Comparison of ENCODE assay signal across 8 cellular contexts in the genomic region with DNA sequence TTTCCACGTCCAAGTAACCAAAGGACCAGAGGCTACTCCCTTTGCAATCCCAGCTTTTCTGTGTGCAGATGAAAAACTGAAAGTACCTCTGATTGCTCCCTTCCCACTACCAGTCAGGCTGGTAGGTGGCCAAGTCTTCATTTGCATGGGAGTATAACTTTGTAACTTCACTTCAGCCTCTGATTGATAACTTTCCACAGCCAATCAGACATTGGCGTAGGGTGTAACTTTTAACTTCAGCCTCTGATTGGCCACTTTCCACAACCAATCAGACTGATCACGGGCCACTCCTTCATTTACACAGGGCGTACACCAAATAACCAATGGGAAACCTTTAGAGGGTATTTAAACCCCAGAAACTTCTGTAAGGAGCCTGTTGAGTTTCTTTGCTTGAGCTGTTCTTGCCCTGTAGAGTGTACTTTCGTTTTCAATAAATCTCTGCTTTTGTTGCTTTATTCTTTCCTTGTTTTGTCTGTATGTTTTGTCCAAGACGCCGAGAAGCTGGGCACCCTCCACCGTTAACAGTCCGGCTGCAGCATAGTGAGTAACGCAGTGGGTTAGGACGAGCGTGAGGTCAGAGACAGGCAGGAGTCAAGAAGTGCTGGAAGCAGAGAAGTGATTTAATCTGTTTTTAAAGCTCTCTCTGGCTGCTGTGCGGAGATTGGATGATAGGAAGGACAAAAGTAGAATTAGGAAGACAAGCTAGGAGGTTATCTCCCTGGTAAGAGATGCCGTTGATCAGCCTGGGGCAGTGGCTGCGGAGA. TPM values are rescaled to one million over a fixed set of nuclear protein-coding genes. Genes with fewer than 3 reads are reported as not detected.
DNase-seq lines count a peak whose midpoint lies in the region; TF ChIP-seq lines count a peak whose summit lies in the region.

No MANE protein-coding gene starts in this region.

- H3K27me3 Mint-ChIP-seq in T-helper 2 cell treated with Interferon-gamma antibody and Interleukin-4, amounts not matched to agents 5 μg/mL and 100 μg/mL, for 36 hours (ENCODE audit: low read depth), result no peaks in the 10 kb centered on the region

- H3K79me2 ChIP-seq in mammary epithelial cell (ENCODE audit: insufficient read depth, low read length), result peaks cover 16% of the 10 kb centered on the region

- H3K9me3 ChIP-seq in HAP-1 (peaks cover 2% of the 10 kb centered on the region), mammary epithelial cell (replicated peaks; ENCODE audit: insufficient read depth, low read length) (no peaks in the 10 kb centered on the region), tibial artery (peaks cover 0 to 3% (median 0%) of the 10 kb centered on the region in 3 donors)

- BruUV-seq in mammary epithelial cell (replicated peaks; lab: Mats Ljungman, UMichigan), result TSS peak; percentile 37

- H3K9ac ChIP-seq in mammary epithelial cell (ENCODE audit: insufficient read depth, low read length), result peak overlapping the region; percentile 67

- H3K27ac Mint-ChIP-seq in T-helper 2 cell treated with Interferon-gamma antibody and Interleukin-4, amounts not matched to agents 5 μg/mL and 100 μg/mL, for 36 hours, result no peak overlapping the region

- peaks cover 7% of the 10 kb centered on the region for H3K36me3 Mint-ChIP-seq in T-helper 2 cell treated with Interferon-gamma antibody and Interleukin-4, amounts not matched to agents 5 μg/mL and 100 μg/mL, for 36 hours (ENCODE audit: low read depth)

- peak overlapping the region; percentile 91 for H2AFZ ChIP-seq in mammary epithelial cell (ENCODE audit: low read depth, low read length)

- no peak overlapping the region for H3K4me3 Mint-ChIP-seq in T-helper 2 cell treated with Interferon-gamma antibody and Interleukin-4, amounts not matched to agents 5 μg/mL and 100 μg/mL, for 36 hours

- H3K36me3 ChIP-seq in HAP-1 (replicated peaks), result peaks cover 3% of the 10 kb centered on the region
- peaks cover under 1% of the 10 kb centered on the region for H3K36me3 ChIP-seq in mammary epithelial cell (ENCODE audit: insufficient read depth, low read length)
- H3K36me3 ChIP-seq in tibial artery, result peaks cover 0 to under 1% (median 0%) of the 10 kb centered on the region in 3 donors

- POLR2A ChIA-PET in AG04449 (lab: Yijun Ruan, JAX), result interaction anchor here (0.5 kb wide), 1 partner anchor 188 kb away, joined by 3 read pairs; no protein-coding TSS in a partner anchor

- CTCF ChIA-PET in AG04449 (lab: Yijun Ruan, JAX), result interaction anchor here (0.8 to 4.8 kb wide), 7 partner anchors 8 to 357 kb away, joined by 3 to 34 read pairs (median 8); no protein-coding TSS in a partner anchor
- CTCF ChIA-PET in mammary epithelial cell (lab: Charles Lee; ENCODE audit: low non-redundant PET), result interaction anchor here (1.0 kb wide), 1 partner anchor 11 kb away, joined by 4 read pairs; no protein-coding TSS in a partner anchor

- 2% methylated on average over 14 of the region's 15 CpGs for WGBS in mammary epithelial cell (ENCODE audit: low coverage, missing lambda C conversion rate)

- no peaks in the 10 kb centered on the region for H3K27me3 ChIP-seq in HAP-1 (ENCODE audit: low read depth)
- H3K27me3 ChIP-seq in mammary epithelial cell (ENCODE audit: insufficient read depth, low read length), result no peaks in the 10 kb centered on the region
- no peaks in the 10 kb centered on the region for H3K27me3 ChIP-seq in tibial artery

- TF ChIP-seq CTCF in AG04449 (IDR thresholded peaks at IDR 0.05; ENCODE audit: insufficient read depth, low read length, missing control alignments), result no peak
- TF ChIP-seq CTCF in mammary epithelial cell (conservative IDR thresholded peaks at IDR 0.05 in 1 of 2, IDR thresholded peaks at IDR 0.05 in 1 of 2; ENCODE audit: extremely low read depth in 1 of 2, insufficient read depth in 1 of 2, low read depth in 1 of 2, low read length in 2 of 2), result no peak
- TF ChIP-seq CTCF in tibial artery (IDR thresholded peaks at IDR 0.05), result no peak

- H4K20me1 ChIP-seq in mammary epithelial cell (ENCODE audit: insufficient read depth, low read length), result no peaks in the 10 kb centered on the region

- dilution Hi-C loops in mammary epithelial cell (cut with HindIII; ENCODE audit: low sequenced_read_pairs), result loop anchor here (5.0 kb wide), 2 partner anchors 108 to 228 kb away; no protein-coding TSS in a partner anchor

- intact Hi-C loops in mammary epithelial cell (cut with micrococcal nuclease), result loop anchor here (10.0 kb wide), 2 partner anchors 365 to 445 kb away; no protein-coding TSS in a partner anchor
- intact Hi-C loops in tibial artery (cut with DNase I; ENCODE audit: low total_unique reads), result loop anchor here (10.0 kb wide), 1 partner anchor 115 kb away; a partner anchor contains a TSS

- H3K27ac ChIP-seq in mammary epithelial cell (ENCODE audit: insufficient read depth, low read depth, low read length) (peak overlapping the region; percentile 38), tibial artery (peak overlapping the region; percentile 56 to 71)

- H3K4me2 ChIP-seq in mammary epithelial cell (ENCODE audit: insufficient read depth, low read depth, low read length), result peak overlapping the region; percentile 84

- in situ Hi-C loops in HAP-1 (cut with MboI; ENCODE audit: low sequenced_read_pairs) (loop anchor here (5.0 kb wide), 1 partner anchor 238 kb away; no protein-coding TSS in a partner anchor), mammary epithelial cell (cut with MboI; ENCODE audit: low sequenced_read_pairs in 2 of 2) (loop anchor here (5.0 to 10.0 kb wide), 2 partner anchors 235 to 238 kb away; no protein-coding TSS in a partner anchor)

- DNase-seq in AG04449 (ENCODE audit: low read depth, low spot score) (peak; percentile 47), HAP-1 (ENCODE audit: low spot score in 2 of 2) (peak; percentile 71 to 81), NCI-H748 treated with DMSO at 0.1 percent for 48 hours (lab: John Stamatoyannopoulos, UW) (peak; percentile 82), mammary epithelial cell (peak; percentile 98), kidney tubule cell (ENCODE audit: low spot score) (peak; percentile 89), tibial artery (peak; percentile 76 to 83), NCI-H1694 treated with DMSO at 0.1 percent for 48 hours (lab: John Stamatoyannopoulos, UW) (no peak)
- no peak for DNase-seq in T-helper 2 cell treated with Interferon-gamma antibody and Interleukin-4, amounts not matched to agents 5 μg/mL and 100 μg/mL, for 36 hours (ENCODE audit: low spot score)

- H3K4me1 Mint-ChIP-seq in T-helper 2 cell treated with Interferon-gamma antibody and Interleukin-4, amounts not matched to agents 5 μg/mL and 100 μg/mL, for 36 hours (ENCODE audit: low read depth), result peaks cover 29% of the 10 kb centered on the region

- H3K4me3 ChIP-seq in AG04449 (ENCODE audit: low read depth, low read length), result peak overlapping the region; percentile 24
- peak overlapping the region; percentile 5; the same call in 1 of the 2 replicates for H3K4me3 ChIP-seq in HAP-1
- peak overlapping the region; percentile 52 to 61 (median 59) for H3K4me3 ChIP-seq in mammary epithelial cell (replicated peaks in 1 of 3; ENCODE audit: insufficient read depth in 1 of 3, low read depth in 2 of 3, low read length in 3 of 3)
- H3K4me3 ChIP-seq in tibial artery, result peak overlapping the region; percentile 38 to 46

- H3K4me1 ChIP-seq in HAP-1 (peaks cover 13% of the 10 kb centered on the region), mammary epithelial cell (ENCODE audit: insufficient read depth, low read length) (peaks cover 15% of the 10 kb centered on the region), tibial artery (peaks cover 0 to 26% (median 21%) of the 10 kb centered on the region in 4 donors)

- no peaks in the 10 kb centered on the region for H3K9me3 Mint-ChIP-seq in T-helper 2 cell treated with Interferon-gamma antibody and Interleukin-4, amounts not matched to agents 5 μg/mL and 100 μg/mL, for 36 hours

RNA-seq across cellular contexts. Expression of a gene that starts 3.5 kb away (rescaled TPM):
- 10 to 100 TPM; 17.0 to 37.6 TPM for total RNA-seq in mammary epithelial cell
- 41.6 TPM for polyA plus RNA-seq in mammary epithelial cell
- polyA minus RNA-seq in mammary epithelial cell, result 56.0 TPM

RNA-seq across cellular contexts. Expression of a gene that starts 25.7 kb away (rescaled TPM):
- not detected for total RNA-seq in mammary epithelial cell
- polyA plus RNA-seq in mammary epithelial cell, result not detected
- polyA minus RNA-seq in mammary epithelial cell, result not detected

Comparison
In these comparisons a context has a peak if more than half of its experiments do, and no peak if none do; other contexts are left out.
1. DNase-seq: peak in AG04449 (single experiment), HAP-1 (2 of 2), NCI-H748 treated with DMSO at 0.1 percent for 48 hours (single experiment), mammary epithelial cell (single experiment), kidney tubule cell (single experiment) and tibial artery (2 of 2); none in NCI-H1694 treated with DMSO at 0.1 percent for 48 hours (single experiment) and T-helper 2 cell treated with Interferon-gamma antibody and Interleukin-4, amounts not matched to agents 5 μg/mL and 100 μg/mL, for 36 hours (single experiment).
2. H3K4me3 ChIP-seq: peak in every context shown above with its lines; median percentile 59 in mammary epithelial cell; 42 in tibial artery; 24 in AG04449; 5 in HAP-1.